In the genomic region with DNA sequence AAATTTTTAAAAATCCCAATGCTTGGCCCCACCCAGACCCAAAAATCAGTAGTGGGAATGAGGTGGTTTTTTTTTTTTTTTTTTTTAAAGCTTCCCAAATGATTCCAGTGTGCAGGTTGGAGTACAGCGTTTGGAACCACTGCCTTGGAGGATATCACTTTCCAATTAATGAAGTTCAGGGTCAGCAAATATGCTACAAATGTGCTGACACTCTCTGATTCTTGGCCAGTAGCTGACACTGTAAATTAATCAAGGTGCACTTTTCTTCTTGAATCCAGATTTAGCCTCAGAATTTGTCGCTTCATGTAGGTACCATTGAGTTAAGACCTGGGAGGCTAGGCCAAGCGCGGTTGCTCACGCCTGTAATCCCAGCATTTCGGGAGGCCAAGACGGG, we compare ENCODE assay signal across 8 cellular contexts.
"Had no signal": no experiment of that assay in that cellular context is flagged by ENCODE, and none has a peak within 500 bp of the region (broad histone marks: within the 10 kb centered on the region; RNA-seq: fewer than 3 reads in every experiment).

No MANE protein-coding gene starts in this region.

- DNase-seq: GDM1, GF-D8 had no signal

- FAIRE-seq: G401.6, GM12878, GM12891, GM12892, GM18507, GM19239 had no signal

- H3K4me3 ChIP-seq: GM12878 had no signal

- ATAC-seq: GM12878 had no signal
